Comparison of ENCODE assay signal across 13 cellular contexts in genomic region chr3:6250167-6250566, GRCh38.
A peak's percentile ranks its signal among the peaks of the same experiment; 100 is the strongest.
DNase-seq lines count a peak whose midpoint lies in the region; ATAC-seq and TF ChIP-seq lines count a peak whose summit lies in the region.
"Had no signal": no experiment of that assay in that cellular context is flagged by ENCODE, and none has a peak within 500 bp of the region (broad histone marks: within the 10 kb centered on the region; RNA-seq: fewer than 3 reads in every experiment).

No MANE protein-coding gene starts in this region.

- H3F3A ChIP-seq in smooth muscle cell (ENCODE audit: low read depth): no peaks in the 10 kb centered on the region

- no peaks in the 10 kb centered on the region for H4K20me1 ChIP-seq in smooth muscle cell (ENCODE audit: low read depth)

- H3K27me3 ChIP-seq in smooth muscle cell (ENCODE audit: low read depth): no peaks in the 10 kb centered on the region
- H3K27me3 ChIP-seq: pancreas, tibial artery had no signal

- no peaks in the 10 kb centered on the region for H3K36me3 ChIP-seq in smooth muscle cell (ENCODE audit: low read depth)
- H3K36me3 ChIP-seq: pancreas, tibial artery had no signal

- no peak overlapping the region for H2AFZ ChIP-seq in smooth muscle cell (ENCODE audit: low read depth)

- no peaks in the 10 kb centered on the region for H3K79me2 ChIP-seq in smooth muscle cell (ENCODE audit: low read depth)

- H3K27ac Mint-ChIP-seq in memory B cell: peak overlapping the region; percentile 30
- H3K27ac Mint-ChIP-seq in activated T-cell treated with anti-CD3 and anti-CD28 coated beads, Interleukin-2, amount 50 U/mL, for 72 hours: no peak overlapping the region
- H3K27ac Mint-ChIP-seq: activated naive CD4-positive, alpha-beta T cell treated with anti-CD3 and anti-CD28 coated beads for 36 hours had no signal

- H3K4me3 ChIP-seq in smooth muscle cell: no peak overlapping the region
- H3K4me3 ChIP-seq: lung, pancreas, tibial artery had no signal

- no peak overlapping the region for H3K4me2 ChIP-seq in smooth muscle cell

- H3K27me3 Mint-ChIP-seq in memory B cell: no peaks in the 10 kb centered on the region
- H3K27me3 Mint-ChIP-seq in activated T-cell treated with anti-CD3 and anti-CD28 coated beads, Interleukin-2, amount 50 U/mL, for 72 hours (ENCODE audit: low read depth): no peaks in the 10 kb centered on the region

- TF ChIP-seq CTCF in smooth muscle cell (IDR thresholded peaks at IDR 0.05; ENCODE audit: borderline replicate concordance, insufficient read depth, poor library complexity, severe bottlenecking): no peak

- no peaks in the 10 kb centered on the region for H3K36me3 Mint-ChIP-seq in memory B cell
- H3K36me3 Mint-ChIP-seq in activated T-cell treated with anti-CD3 and anti-CD28 coated beads, Interleukin-2, amount 50 U/mL, for 72 hours (ENCODE audit: insufficient read depth in 2 of 2): no peaks in the 10 kb centered on the region

- H3K9me3 Mint-ChIP-seq in memory B cell: peaks cover 3% of the 10 kb centered on the region
- peaks cover 9% of the 10 kb centered on the region in 2 donors for H3K9me3 Mint-ChIP-seq in activated T-cell treated with anti-CD3 and anti-CD28 coated beads, Interleukin-2, amount 50 U/mL, for 72 hours

- no peaks in the 10 kb centered on the region for H3K4me1 ChIP-seq in smooth muscle cell (ENCODE audit: low read depth)
- H3K4me1 ChIP-seq: pancreas, tibial artery had no signal

- DNase-seq in memory B cell (ENCODE audit: low spot score in 2 of 2): peak in 1 of 2 donors; percentile 10
- DNase-seq in cerebellar nuclear complex (lab: John Stamatoyannopoulos, UW): no peak
- no peak for DNase-seq in activated T-cell treated with anti-CD3 and anti-CD28 coated beads, Interleukin-2, amount 50 U/mL, for 72 hours
- no peak for DNase-seq in smooth muscle cell (lab: John Stamatoyannopoulos, UW; ENCODE audit: unreplicated experiment)
- no peak for DNase-seq in amygdala (lab: John Stamatoyannopoulos, UW)
- DNase-seq: activated naive CD4-positive, alpha-beta T cell treated with anti-CD3 and anti-CD28 coated beads for 36 hours; NCI-H1105; pancreas; tibial artery had no signal

- no peak overlapping the region for H3K9ac ChIP-seq in smooth muscle cell (ENCODE audit: low read depth)

- ATAC-seq in GM19043 (IDR thresholded peaks at IDR 0.05; ENCODE audit: low read depth, unreplicated experiment): peak; percentile 94
- ATAC-seq in GM21825 (IDR thresholded peaks at IDR 0.05; ENCODE audit: unreplicated experiment): peak; percentile 95
- peak; percentile 97 for ATAC-seq in HG03354 (IDR thresholded peaks at IDR 0.05; ENCODE audit: poor library complexity, severe bottlenecking, unreplicated experiment)
- ATAC-seq in memory B cell (ENCODE audit: low read depth): peak; percentile 98
- no peak for ATAC-seq in activated T-cell treated with anti-CD3 and anti-CD28 coated beads, Interleukin-2, amount 50 U/mL, for 72 hours (replicated peaks in 1 of 2)
- ATAC-seq: pancreas had no signal

- H3K27ac ChIP-seq in smooth muscle cell (ENCODE audit: low read depth): no peak overlapping the region
- H3K27ac ChIP-seq: pancreas, tibial artery had no signal

- H3K4me1 Mint-ChIP-seq in memory B cell: peaks cover 24% of the 10 kb centered on the region
- no peaks in the 10 kb centered on the region for H3K4me1 Mint-ChIP-seq in activated T-cell treated with anti-CD3 and anti-CD28 coated beads, Interleukin-2, amount 50 U/mL, for 72 hours (ENCODE audit: low read depth)

- H3K4me3 Mint-ChIP-seq in memory B cell: peak overlapping the region; percentile 33
- H3K4me3 Mint-ChIP-seq in activated T-cell treated with anti-CD3 and anti-CD28 coated beads, Interleukin-2, amount 50 U/mL, for 72 hours: no peak overlapping the region
- H3K4me3 Mint-ChIP-seq: activated naive CD4-positive, alpha-beta T cell treated with anti-CD3 and anti-CD28 coated beads for 36 hours had no signal

- H3K9me3 ChIP-seq in smooth muscle cell (replicated peaks; ENCODE audit: low read depth): no peaks in the 10 kb centered on the region
- H3K9me3 ChIP-seq: pancreas, tibial artery had no signal

Comparison
In these comparisons a context has a peak if more than half of its experiments do, and no peak if none do; other contexts are left out.
1. ATAC-seq: peak in GM19043 (single experiment), GM21825 (single experiment), HG03354 (single experiment) and memory B cell (single experiment); none in activated T-cell treated with anti-CD3 and anti-CD28 coated beads, Interleukin-2, amount 50 U/mL, for 72 hours (0 of 2).